25 cellular contexts compared by ENCODE assay signal in genomic region chr2:85394976-85395375, GRCh38. TPM values are rescaled to one million over a fixed set of nuclear protein-coding genes. Genes with fewer than 3 reads are reported as not detected.
A peak's percentile ranks its signal among the peaks of the same experiment; 100 is the strongest.
DNase-seq lines count a peak whose midpoint lies in the region; ATAC-seq and TF ChIP-seq lines count a peak whose summit lies in the region.
"Had no signal": no experiment of that assay in that cellular context is flagged by ENCODE, and none has a peak within 500 bp of the region (broad histone marks: within the 10 kb centered on the region; RNA-seq: fewer than 3 reads in every experiment).

No MANE protein-coding gene starts in this region.

- no peak for TF ChIP-seq POLR2A in spleen (IDR thresholded peaks at IDR 0.05)

- H3K27ac Mint-ChIP-seq in osteocyte (ENCODE audit: unreplicated experiment) = no peak overlapping the region
- H3K27ac Mint-ChIP-seq: activated naive CD4-positive, alpha-beta T cell treated with anti-CD3 and anti-CD28 coated beads, Interleukin-2, amount 50 U/mL, for 24 hours; T-helper 2 cell treated with Interferon-gamma antibody and Interleukin-4, amounts not matched to agents 5 μg/mL and 100 μg/mL, for 36 hours had no signal

- 63 to 90% (median 83%) methylated on average over 4 to 6 of the region's 6 CpGs for WGBS in spleen, 5 donors

- H3K9me3 ChIP-seq in RWPE2 (ENCODE audit: severe bottlenecking) = no peaks in the 10 kb centered on the region
- no peaks in the 10 kb centered on the region for H3K9me3 ChIP-seq in spleen
- H3K9me3 ChIP-seq: lower lobe of right lung, SK-N-SH, suprapubic skin had no signal

- H3K4me1 ChIP-seq in RWPE2 (ENCODE audit: insufficient read depth, poor library complexity, severe bottlenecking) (no peaks in the 10 kb centered on the region), spleen (peaks cover 3 to 26% (median 17%) of the 10 kb centered on the region in 6 donors)

- no peaks in the 10 kb centered on the region for H3K9me3 Mint-ChIP-seq in osteocyte (ENCODE audit: unreplicated experiment)
- H3K9me3 Mint-ChIP-seq: activated CD4-positive, alpha-beta T cell treated with anti-CD3 and anti-CD28 coated beads, Interleukin-2, amount 10 ng/mL, durations not matched to agents 7 days and 5 days; activated naive CD4-positive, alpha-beta T cell treated with anti-CD3 and anti-CD28 coated beads, Interleukin-2, amount 50 U/mL, for 24 hours; T-helper 2 cell treated with Interferon-gamma antibody and Interleukin-4, amounts not matched to agents 5 μg/mL and 100 μg/mL, for 36 hours had no signal

- peaks cover 6% of the 10 kb centered on the region for H3K36me3 Mint-ChIP-seq in osteocyte (ENCODE audit: unreplicated experiment)
- H3K36me3 Mint-ChIP-seq: activated naive CD4-positive, alpha-beta T cell treated with anti-CD3 and anti-CD28 coated beads, Interleukin-2, amount 50 U/mL, for 24 hours had no signal

- H3K4me3 ChIP-seq in RWPE2 (ENCODE audit: severe bottlenecking) (no peak overlapping the region), spleen (no peak overlapping the region)
- H3K4me3 ChIP-seq: lower lobe of right lung, suprapubic skin had no signal

- H3K4me3 Mint-ChIP-seq in osteocyte (ENCODE audit: unreplicated experiment) = no peak overlapping the region
- H3K4me3 Mint-ChIP-seq: activated CD4-positive, alpha-beta T cell treated with anti-CD3 and anti-CD28 coated beads, Interleukin-2, amount 10 ng/mL, durations not matched to agents 7 days and 5 days; activated naive CD4-positive, alpha-beta T cell treated with anti-CD3 and anti-CD28 coated beads, Interleukin-2, amount 50 U/mL, for 24 hours; T-helper 2 cell treated with Interferon-gamma antibody and Interleukin-4, amounts not matched to agents 5 μg/mL and 100 μg/mL, for 36 hours had no signal

- H3K36me3 ChIP-seq in RWPE2 (ENCODE audit: low read depth) (peaks cover 70% of the 10 kb centered on the region), spleen (peaks cover 0 to 100% (median 25%) of the 10 kb centered on the region in 6 donors)
- H3K36me3 ChIP-seq: WERI-Rb-1 had no signal

- H3K27ac ChIP-seq in RWPE2 (ENCODE audit: poor library complexity, severe bottlenecking) (no peak overlapping the region), spleen (no peak overlapping the region)
- H3K27ac ChIP-seq: lower lobe of right lung, WERI-Rb-1 had no signal

- H3K4me1 Mint-ChIP-seq in osteocyte (ENCODE audit: unreplicated experiment) = peaks cover 5% of the 10 kb centered on the region

- TF ChIP-seq CTCF in RWPE2 (IDR thresholded peaks at IDR 0.05; ENCODE audit: poor library complexity, severe bottlenecking) (no peak), spleen (IDR thresholded peaks at IDR 0.05 in 8 of 11, conservative IDR thresholded peaks at IDR 0.05 in 3 of 11) (no peak), osteocyte (IDR thresholded peaks at IDR 0.05) (no peak)

- H3K27me3 Mint-ChIP-seq in osteocyte (ENCODE audit: unreplicated experiment) = no peaks in the 10 kb centered on the region
- H3K27me3 Mint-ChIP-seq: activated CD4-positive, alpha-beta T cell treated with anti-CD3 and anti-CD28 coated beads, Interleukin-2, amount 10 ng/mL, durations not matched to agents 7 days and 5 days; activated naive CD4-positive, alpha-beta T cell treated with anti-CD3 and anti-CD28 coated beads, Interleukin-2, amount 50 U/mL, for 24 hours had no signal

- ATAC-seq in RWPE2 (ENCODE audit: low read depth) (no peak), GM21737 (IDR thresholded peaks at IDR 0.05; ENCODE audit: unreplicated experiment) (no peak)
- ATAC-seq: lower lobe of right lung had no signal

- intact Hi-C loops in spleen (cut with DNase I; ENCODE audit: low total_unique reads) = no loop called here

- DNase-seq in D341Med (ENCODE audit: low spot score) (peak; percentile 12), RWPE2 (ENCODE audit: low spot score) (peak; percentile 23), islet precursor cell (peak; percentile 34), spleen (peak; percentile 47), osteocyte (ENCODE audit: extremely low spot score, unreplicated experiment) (no peak), T-helper 1 cell (no peak)
- DNase-seq in activated CD4-positive, alpha-beta T cell treated with anti-CD3 and anti-CD28 coated beads, Interleukin-2, amount 50 U/mL, for 1 hour = no peak
- DNase-seq: activated CD4-positive, alpha-beta T cell treated with anti-CD3 and anti-CD28 coated beads, Interleukin-2, amount 10 ng/mL, durations not matched to agents 7 days and 5 days; kidney; lower lobe of right lung; NCI-H1436 treated with DMSO at 0.1 percent for 48 hours; SK-N-SH; stimulated activated CD4-positive, alpha-beta T cell treated with anti-CD3 and anti-CD28 coated beads, Interleukin-2, amount 100 ng/mL, for 24 hours; WERI-Rb-1 had no signal

- no peaks in the 10 kb centered on the region for H3K27me3 ChIP-seq in RWPE2 (ENCODE audit: insufficient read depth, poor library complexity, severe bottlenecking)
- H3K27me3 ChIP-seq in spleen (replicated peaks in 1 of 7) = no peaks in the 10 kb centered on the region
- H3K27me3 ChIP-seq: suprapubic skin had no signal

RNA-seq across cellular contexts. Expression of gene CAPG, which starts 15.2 kb away (rescaled TPM):
- total RNA-seq in spleen (10 to 100 TPM; 31.1 to 62.6 (median 47.1) TPM), osteocyte (32.2 and 32.8 TPM in 2 replicates)
- 100 to 1,000 TPM in 2 of 3 donors, 10 to 100 TPM in 1; 74.6 to 196 (median 115) TPM for polyA plus RNA-seq in spleen

RNA-seq across cellular contexts. Expression of gene SH2D6, which starts 23.5 kb away (rescaled TPM):
- total RNA-seq in spleen (under 1 TPM in 1 of 7 donors, not detected in 6; 0.94 TPM), osteocyte (0.51 and 1.6 TPM in 2 replicates)
- polyA plus RNA-seq in spleen = under 1 TPM in 1 of 3 donors, not detected in 2; 0.20 TPM
- total RNA-seq: aorta, cardiac septum, glomerular endothelial cell, M059J, RPMI7951, skeletal muscle tissue, suprapubic skin had no signal
- polyA plus RNA-seq: endothelial cell of umbilical vein had no signal

RNA-seq across cellular contexts. Expression of gene ELMOD3, which starts 40.4 kb away (rescaled TPM):
- total RNA-seq in spleen (10 to 100 TPM; 21.0 to 38.0 (median 24.5) TPM), osteocyte (19.6 and 21.1 TPM in 2 replicates)
- polyA plus RNA-seq in spleen = 10 to 100 TPM; 14.4 to 28.0 (median 23.9) TPM

RNA-seq across cellular contexts. Expression of gene RETSAT, which starts 40.6 kb away (rescaled TPM):
- total RNA-seq in spleen (10 to 100 TPM; 18.7 to 35.7 (median 28.3) TPM), osteocyte (34.1 and 38.8 TPM in 2 replicates)
- 10 to 100 TPM in 1 of 3 donors, 1 to 10 TPM in 2; 6.3 to 10.0 (median 6.4) TPM for polyA plus RNA-seq in spleen

Comparison
In these comparisons a context has a peak if more than half of its experiments do, and no peak if none do; other contexts are left out.
1. DNase-seq: peak in D341Med (single experiment), RWPE2 (single experiment), islet precursor cell (single experiment) and spleen (single experiment); none in osteocyte (single experiment), T-helper 1 cell (0 of 5) and activated CD4-positive, alpha-beta T cell treated with anti-CD3 and anti-CD28 coated beads, Interleukin-2, amount 50 U/mL, for 1 hour (single experiment).